ENCODE assay signal across 14 cellular contexts in genomic region chr3:190117995-190118394, GRCh38. TPM values are rescaled to one million over a fixed set of nuclear protein-coding genes. Genes with fewer than 3 reads are reported as not detected.
DNase-seq lines count a peak whose midpoint lies in the region; TF ChIP-seq lines count a peak whose summit lies in the region.
"Had no signal": no experiment of that assay in that cellular context is flagged by ENCODE, and none has a peak within 500 bp of the region (broad histone marks: within the 10 kb centered on the region; RNA-seq: fewer than 3 reads in every experiment).

No MANE protein-coding gene starts in this region.

- H3K27ac Mint-ChIP-seq in osteocyte (ENCODE audit: unreplicated experiment), result peak overlapping the region; percentile 95
- H3K27ac Mint-ChIP-seq: activated B cell treated with CpG ODN at 0.5 μM for 24 hours, natural killer cell had no signal

- H3K4me1 Mint-ChIP-seq in osteocyte (ENCODE audit: unreplicated experiment), result peaks cover 73% of the 10 kb centered on the region

- H3K4me3 Mint-ChIP-seq in osteocyte (ENCODE audit: unreplicated experiment), result peak overlapping the region; percentile 91
- H3K4me3 Mint-ChIP-seq: activated B cell treated with CpG ODN at 0.5 μM for 24 hours, natural killer cell had no signal

- H3K4me1 ChIP-seq in ES-I3 (ENCODE audit: insufficient read depth, low read length) (peaks cover 34% of the 10 kb centered on the region), fibroblast of lung (ENCODE audit: control insufficient read depth, extremely low read depth, insufficient read depth, low read length) (no peaks in the 10 kb centered on the region)

- H3K36me3 Mint-ChIP-seq in osteocyte (ENCODE audit: unreplicated experiment), result peaks cover 14% of the 10 kb centered on the region

- no peaks in the 10 kb centered on the region for H3K9me3 Mint-ChIP-seq in osteocyte (ENCODE audit: unreplicated experiment)
- H3K9me3 Mint-ChIP-seq: activated B cell treated with CpG ODN at 0.5 μM for 24 hours had no signal

- H3K9ac ChIP-seq in ES-I3 (ENCODE audit: low read depth, low read length) (peak overlapping the region; percentile 31; the same call in 1 of the 2 replicates), fibroblast of lung (ENCODE audit: insufficient read depth, low read length) (no peak overlapping the region)
- H3K9ac ChIP-seq: BLaER1 treated with 17β-estradiol and CSF1 and Interleukin-3, amounts not matched to agents 10 nM and 100 nM had no signal

- no peaks in the 10 kb centered on the region for H3K27me3 ChIP-seq in fibroblast of lung (ENCODE audit: control insufficient read depth, insufficient read depth, low read length)
- H3K27me3 ChIP-seq: BLaER1 treated with 17β-estradiol and CSF1 and Interleukin-3, amounts not matched to agents 10 nM and 100 nM had no signal

- H3K27me3 Mint-ChIP-seq in osteocyte (ENCODE audit: unreplicated experiment), result no peaks in the 10 kb centered on the region

- no peak for TF ChIP-seq CTCF in fibroblast of lung (conservative IDR thresholded peaks at IDR 0.05 in 1 of 2, IDR thresholded peaks at IDR 0.05 in 1 of 2; ENCODE audit: low read depth in 1 of 2, low read length in 2 of 2)
- TF ChIP-seq CTCF in osteocyte (IDR thresholded peaks at IDR 0.05), result no peak

- DNase-seq in RPMI7951 (ENCODE audit: low read depth), result peak; percentile 30
- DNase-seq in fibroblast of lung (ENCODE audit: low read depth in 2 of 2), result peak in 1 of 2 donors; percentile 74
- DNase-seq in osteocyte (ENCODE audit: extremely low spot score, unreplicated experiment), result no peak
- no peak for DNase-seq in dedifferentiated amniotic fluid mesenchymal stem cell (ENCODE audit: extremely low spot score)
- no peak for DNase-seq in NCI-H82 treated with DMSO at 0.1 percent for 48 hours (lab: John Stamatoyannopoulos, UW; ENCODE audit: unreplicated experiment)
- no peak for DNase-seq in globus pallidus (ENCODE audit: low spot score)
- no peak for DNase-seq in C1 segment of cervical spinal cord (lab: John Stamatoyannopoulos, UW)
- DNase-seq: activated B cell treated with CpG ODN at 0.5 μM for 24 hours, erythroblast, natural killer cell, NCI-H146, NCI-H69 had no signal

- H3K9me3 ChIP-seq in ES-I3 (ENCODE audit: control insufficient read depth, insufficient read depth, low read length), result no peaks in the 10 kb centered on the region
- no peaks in the 10 kb centered on the region for H3K9me3 ChIP-seq in fibroblast of lung (ENCODE audit: control insufficient read depth, insufficient read depth, low read depth, low read length)

- no peak overlapping the region for H2AFZ ChIP-seq in fibroblast of lung (ENCODE audit: low read length)

- no peak overlapping the region for H3K4me3 ChIP-seq in fibroblast of lung (replicated peaks in 1 of 4; ENCODE audit: control extremely low read depth in 1 of 4, insufficient read depth in 1 of 4, low read depth in 3 of 4, low read length in 4 of 4)
- H3K4me3 ChIP-seq: BLaER1 treated with 17β-estradiol and CSF1 and Interleukin-3, amounts not matched to agents 10 nM and 100 nM had no signal

- H4K20me1 ChIP-seq in fibroblast of lung (ENCODE audit: control insufficient read depth, extremely low read depth, insufficient read depth, low read length), result no peaks in the 10 kb centered on the region
- H4K20me1 ChIP-seq: BLaER1 treated with 17β-estradiol and CSF1 and Interleukin-3, amounts not matched to agents 10 nM and 100 nM had no signal

- no peaks in the 10 kb centered on the region for H3K79me2 ChIP-seq in fibroblast of lung (ENCODE audit: control insufficient read depth, insufficient read depth, low read length)

- no peak overlapping the region for H3K27ac ChIP-seq in fibroblast of lung (ENCODE audit: insufficient read depth, low read length)
- H3K27ac ChIP-seq: BLaER1 treated with 17β-estradiol and CSF1 and Interleukin-3, amounts not matched to agents 10 nM and 100 nM had no signal

- H3K36me3 ChIP-seq in ES-I3 (ENCODE audit: insufficient read depth, low read length) (no peaks in the 10 kb centered on the region), fibroblast of lung (ENCODE audit: control insufficient read depth, insufficient read depth, low read length) (no peaks in the 10 kb centered on the region)
- H3K36me3 ChIP-seq: BLaER1 treated with 17β-estradiol and CSF1 and Interleukin-3, amounts not matched to agents 10 nM and 100 nM had no signal

- peak overlapping the region; percentile 13 for H3K4me2 ChIP-seq in fibroblast of lung (ENCODE audit: extremely low read depth, insufficient read depth, low read length)
- H3K4me2 ChIP-seq: BLaER1 treated with 17β-estradiol and CSF1 and Interleukin-3, amounts not matched to agents 10 nM and 100 nM had no signal

RNA-seq across cellular contexts. Expression of gene P3H2, which starts 2.7 kb away (rescaled TPM):
- 17.1 and 32.9 TPM in 2 replicates for total RNA-seq in RPMI7951 (2014; rRNA removed; shearing (Covaris generic))
- total RNA-seq in fibroblast of lung, result 4.6 and 20.5 TPM in 2 replicates
- polyA plus RNA-seq in fibroblast of lung, result 21.6 and 24.2 TPM in 2 replicates
- polyA plus RNA-seq in fibroblast of lung (2012), result 13.8 and 16.8 TPM in 2 replicates
- 5.4 and 8.2 TPM in 2 replicates for polyA minus RNA-seq in fibroblast of lung (ENCODE audit: low replicate concordance)
- total RNA-seq in osteocyte, result 132 and 143 TPM in 2 replicates
- total RNA-seq: activated B cell treated with CpG ODN at 0.5 μM for 24 hours had no signal
